ENCODE assay signal across 8 cellular contexts in genomic region chr2:152036611-152037469, GRCh38.
DNase-seq lines count a peak whose midpoint lies in the region; ATAC-seq and TF ChIP-seq lines count a peak whose summit lies in the region.

No MANE protein-coding gene starts in this region.

- peaks cover 11 to 13% of the 10 kb centered on the region in 2 donors for H3K27me3 Mint-ChIP-seq in effector memory CD8-positive, alpha-beta T cell

- H3K4me3 Mint-ChIP-seq in effector memory CD8-positive, alpha-beta T cell, result no peak overlapping the region

- no peaks in the 10 kb centered on the region for H3K9me3 Mint-ChIP-seq in effector memory CD8-positive, alpha-beta T cell

- no peak overlapping the region for H3K27ac Mint-ChIP-seq in effector memory CD8-positive, alpha-beta T cell

- TF ChIP-seq CTCF in mucosa of descending colon (IDR thresholded peaks at IDR 0.05), result peak; percentile 50

- no peak overlapping the region for H3K4me3 ChIP-seq in mucosa of descending colon

- H3K4me1 Mint-ChIP-seq in effector memory CD8-positive, alpha-beta T cell (ENCODE audit: low read depth in 2 of 2), result no peaks in the 10 kb centered on the region

- no peaks in the 10 kb centered on the region for H3K9me3 ChIP-seq in mucosa of descending colon

- H3K36me3 ChIP-seq in mucosa of descending colon (ENCODE audit: low read depth), result no peaks in the 10 kb centered on the region

- H3K36me3 Mint-ChIP-seq in effector memory CD8-positive, alpha-beta T cell (ENCODE audit: insufficient read depth), result no peaks in the 10 kb centered on the region

- DNase-seq in C1 segment of cervical spinal cord (lab: John Stamatoyannopoulos, UW) (peak in 8 of 14 donors; percentile 3 to 51 (median 22)), NCI-H446 treated with DMSO at 0.1 percent for 48 hours (lab: John Stamatoyannopoulos, UW) (peak; percentile 7), mucosa of descending colon (peak in 2 of 3 donors; percentile 41 to 87)
- peak; percentile 3 to 44 for DNase-seq in activated CD4-positive, alpha-beta T cell treated with anti-CD3 and anti-CD28 coated beads, Interleukin-2, amount 50 U/mL, for 24 hours (ENCODE audit: low read depth in 1 of 2, low spot score in 1 of 2)
- peak; percentile 29 to 46 (median 31) for DNase-seq in effector memory CD8-positive, alpha-beta T cell
- DNase-seq in stimulated activated CD8-positive, alpha-beta memory T cell treated with anti-CD3 and anti-CD28 coated beads, Interleukin-7, amount 100 ng/mL, for 24 hours (ENCODE audit: low read depth), result peak; percentile 7

- peaks cover 11% of the 10 kb centered on the region for H3K4me1 ChIP-seq in mucosa of descending colon (ENCODE audit: low read depth)

- intact Hi-C loops in mucosa of descending colon (cut with DNase I, micrococcal nuclease), result loop anchor here in 1 of 2 donors (10.0 kb wide), 1 partner anchor 598 kb away; no protein-coding TSS in a partner anchor

- peak; percentile 88 for ATAC-seq in GM18907 (IDR thresholded peaks at IDR 0.05; ENCODE audit: unreplicated experiment)
- peak; percentile 88 for ATAC-seq in HG03175 (IDR thresholded peaks at IDR 0.05; ENCODE audit: unreplicated experiment)
- peak; percentile 56 for ATAC-seq in effector memory CD8-positive, alpha-beta T cell (replicated peaks)
- ATAC-seq in mucosa of descending colon, result peak; percentile 60

Comparison
In these comparisons a context has a peak if more than half of its experiments do, and no peak if none do; other contexts are left out.
1. DNase-seq: peak in every context shown above with its lines; median percentile 64 in mucosa of descending colon; 31 in effector memory CD8-positive, alpha-beta T cell; 24 in activated CD4-positive, alpha-beta T cell treated with anti-CD3 and anti-CD28 coated beads, Interleukin-2, amount 50 U/mL, for 24 hours; 22 in C1 segment of cervical spinal cord; 7 in NCI-H446 treated with DMSO at 0.1 percent for 48 hours; 7 in stimulated activated CD8-positive, alpha-beta memory T cell treated with anti-CD3 and anti-CD28 coated beads, Interleukin-7, amount 100 ng/mL, for 24 hours.